Comparison of ENCODE assay signal across 32 cellular contexts in the genomic region with DNA sequence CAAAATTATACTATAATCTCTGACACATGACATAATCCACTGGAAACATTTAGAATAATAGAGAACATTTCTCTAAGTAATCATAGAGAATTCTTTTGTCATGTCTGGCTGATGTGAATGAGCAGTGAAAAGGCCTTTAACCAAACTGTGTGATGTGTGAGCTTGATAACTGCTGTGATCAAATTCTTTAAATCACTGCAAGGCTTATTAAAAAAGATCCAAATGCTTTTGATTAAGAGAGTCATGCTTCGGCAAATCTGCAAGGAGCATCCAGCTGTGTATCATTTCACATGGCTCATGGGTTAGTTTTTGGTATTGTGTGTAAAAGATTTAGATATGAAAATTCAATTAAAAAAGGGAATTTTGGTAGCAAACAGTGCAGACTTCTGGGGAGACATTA.
"Had no signal": no experiment of that assay in that cellular context is flagged by ENCODE, and none has a peak within 500 bp of the region (broad histone marks: within the 10 kb centered on the region; RNA-seq: fewer than 3 reads in every experiment).

No MANE protein-coding gene starts in this region.

- H3K9me3 ChIP-seq: esophagus muscularis mucosa, gastrocnemius medialis, heart left ventricle had no signal

- H3K36me3 ChIP-seq: brain microvascular endothelial cell, esophagus muscularis mucosa, gastrocnemius medialis, heart left ventricle had no signal

- DNase-seq: activated CD4-positive, alpha-beta memory T cell treated with anti-CD3 and anti-CD28 coated beads, Interleukin-2, amount 10 ng/mL, durations not matched to agents 7 days and 5 days; activated CD4-positive, alpha-beta T cell treated with anti-CD3 and anti-CD28 coated beads for 4 hours; activated CD4-positive, alpha-beta T cell treated with anti-CD3 and anti-CD28 coated beads, Interleukin-2, amount 10 ng/mL, durations not matched to agents 7 days and 5 days; activated CD4-positive, alpha-beta T cell treated with anti-CD3 and anti-CD28 coated beads, Interleukin-2, amount 50 U/mL, for 4 hours; activated CD4-positive, CD25-positive, alpha-beta regulatory T cell; activated CD4-positive, CD25-positive, alpha-beta regulatory T cell treated with anti-CD3 and anti-CD28 coated beads, Interleukin-2, amount 50 U/mL, for 72 hours; activated CD8-positive, alpha-beta memory T cell treated with anti-CD3 and anti-CD28 coated beads, Interleukin-2, amount 50 U/mL, for 48 hours; activated gamma-delta T cell; activated naive CD4-positive, alpha-beta T cell; activated naive CD4-positive, alpha-beta T cell treated with anti-CD3 and anti-CD28 coated beads, Interleukin-2, amount 10 ng/mL, durations not matched to agents 7 days and 5 days; activated naive CD8-positive, alpha-beta T cell treated with anti-CD3 and anti-CD28 coated beads, Interleukin-2, amount 10 ng/mL, durations not matched to agents 7 days and 5 days; activated T-cell treated with anti-CD3 and anti-CD28 coated beads for 4 hours; activated T-cell treated with anti-CD3 and anti-CD28 coated beads, Interleukin-2, amount 50 U/mL, for 24 hours; activated T-cell treated with anti-CD3 and anti-CD28 coated beads, Interleukin-2, amount 50 U/mL, for 72 hours; amniotic stem cell; anterior cingulate cortex; brain microvascular endothelial cell; dermis blood vessel endothelial cell; effector CD4-positive, alpha-beta T cell; effector memory CD8-positive, alpha-beta T cell; erythroblast; foreskin keratinocyte; gastrocnemius medialis; glutamatergic neuron; heart left ventricle; T-helper 1 cell; T-helper 17 cell; T1000 had no signal

- H3K4me3 ChIP-seq: coronary artery, esophagus muscularis mucosa, gastrocnemius medialis, heart left ventricle had no signal

- H3K4me1 ChIP-seq: esophagus muscularis mucosa, foreskin keratinocyte, heart left ventricle had no signal

- H3K27me3 ChIP-seq: brain microvascular endothelial cell, esophagus muscularis mucosa, foreskin keratinocyte, gastrocnemius medialis, heart left ventricle had no signal

- FAIRE-seq: astrocyte, bronchial epithelial cell had no signal
